10 cellular contexts compared by ENCODE assay signal in genomic region chr4:120692964-120693363, GRCh38.
DNase-seq lines count a peak whose midpoint lies in the region; ATAC-seq and TF ChIP-seq lines count a peak whose summit lies in the region.
"Had no signal": no experiment of that assay in that cellular context is flagged by ENCODE, and none has a peak within 500 bp of the region (broad histone marks: within the 10 kb centered on the region; RNA-seq: fewer than 3 reads in every experiment).

No MANE protein-coding gene starts in this region.

- TF ChIP-seq EP300 in transverse colon (IDR thresholded peaks at IDR 0.05; ENCODE audit: low read depth), result no peak

- H3K27ac ChIP-seq in foreskin keratinocyte (peak overlapping the region; percentile 50), transverse colon (no peak overlapping the region)

- no peak for TF ChIP-seq POLR2A in transverse colon (IDR thresholded peaks at IDR 0.05)

- H3K36me3 ChIP-seq in transverse colon, result no peaks in the 10 kb centered on the region

- no peak overlapping the region for H3K4me3 ChIP-seq in transverse colon

- ATAC-seq in Right ventricle myocardium superior (ENCODE audit: poor library complexity), result peak; percentile 50
- ATAC-seq in foreskin keratinocyte, result peak; percentile 98
- no peak for ATAC-seq in HG02884 (IDR thresholded peaks at IDR 0.05; ENCODE audit: unreplicated experiment)
- ATAC-seq: activated CD4-positive, alpha-beta T cell treated with anti-CD3 and anti-CD28 coated beads for 36 hours had no signal

- 17 to 34% methylated on average over 2 of the region's 2 CpGs for WGBS in transverse colon (ENCODE audit: low coverage in 1 of 2), 2 donors

- intact Hi-C loops in Right ventricle myocardium superior (cut with DNase I), result no loop called here
- intact Hi-C loops in cardiac septum (cut with DNase I), result no loop called here
- intact Hi-C loops in transverse colon (cut with DNase I; ENCODE audit: low total_unique reads), result no loop called here

- in situ Hi-C loops in transverse colon (cut with MboI; ENCODE audit: low pct_ligation_motif_present in 1 of 4, low pct_unique_long_range_greater_than_20kb in 1 of 4, low sequenced_read_pairs in 3 of 4), result no loop called here
- in situ Hi-C loops in G401 (cut with HindIII; ENCODE audit: low sequenced_read_pairs), result no loop called here

- TF ChIP-seq CTCF in foreskin keratinocyte (conservative IDR thresholded peaks at IDR 0.05) (no peak), transverse colon (IDR thresholded peaks at IDR 0.05) (no peak)

- H3K9me3 ChIP-seq in transverse colon, result no peaks in the 10 kb centered on the region

- H3K4me1 ChIP-seq in foreskin keratinocyte (peaks cover 17% of the 10 kb centered on the region), transverse colon (peaks cover 3 to 44% (median 12%) of the 10 kb centered on the region in 4 donors)

- DNase-seq in Right ventricle myocardium superior (no peak), cardiac septum (ENCODE audit: low spot score) (no peak), SW480 (ENCODE audit: low spot score) (peak; percentile 20), foreskin keratinocyte (peak; percentile 73 to 87), transverse colon (peak; percentile 23), NCI-H2196 treated with DMSO at 0.1 percent for 48 hours (lab: John Stamatoyannopoulos, UW; ENCODE audit: unreplicated experiment) (no peak), G401 (ENCODE audit: low spot score) (no peak)
- DNase-seq: activated CD4-positive, alpha-beta T cell treated with anti-CD3 and anti-CD28 coated beads for 36 hours; retina had no signal

- H3K27me3 ChIP-seq in foreskin keratinocyte (no peaks in the 10 kb centered on the region), transverse colon (no peaks in the 10 kb centered on the region)

Comparison
In these comparisons a context has a peak if more than half of its experiments do, and no peak if none do; other contexts are left out.
1. DNase-seq: peak in SW480 (single experiment), foreskin keratinocyte (2 of 2) and transverse colon (single experiment); none in Right ventricle myocardium superior (single experiment), cardiac septum (single experiment), NCI-H2196 treated with DMSO at 0.1 percent for 48 hours (single experiment) and G401 (single experiment).